Comparison of ENCODE assay signal across 8 cellular contexts in the genomic region with DNA sequence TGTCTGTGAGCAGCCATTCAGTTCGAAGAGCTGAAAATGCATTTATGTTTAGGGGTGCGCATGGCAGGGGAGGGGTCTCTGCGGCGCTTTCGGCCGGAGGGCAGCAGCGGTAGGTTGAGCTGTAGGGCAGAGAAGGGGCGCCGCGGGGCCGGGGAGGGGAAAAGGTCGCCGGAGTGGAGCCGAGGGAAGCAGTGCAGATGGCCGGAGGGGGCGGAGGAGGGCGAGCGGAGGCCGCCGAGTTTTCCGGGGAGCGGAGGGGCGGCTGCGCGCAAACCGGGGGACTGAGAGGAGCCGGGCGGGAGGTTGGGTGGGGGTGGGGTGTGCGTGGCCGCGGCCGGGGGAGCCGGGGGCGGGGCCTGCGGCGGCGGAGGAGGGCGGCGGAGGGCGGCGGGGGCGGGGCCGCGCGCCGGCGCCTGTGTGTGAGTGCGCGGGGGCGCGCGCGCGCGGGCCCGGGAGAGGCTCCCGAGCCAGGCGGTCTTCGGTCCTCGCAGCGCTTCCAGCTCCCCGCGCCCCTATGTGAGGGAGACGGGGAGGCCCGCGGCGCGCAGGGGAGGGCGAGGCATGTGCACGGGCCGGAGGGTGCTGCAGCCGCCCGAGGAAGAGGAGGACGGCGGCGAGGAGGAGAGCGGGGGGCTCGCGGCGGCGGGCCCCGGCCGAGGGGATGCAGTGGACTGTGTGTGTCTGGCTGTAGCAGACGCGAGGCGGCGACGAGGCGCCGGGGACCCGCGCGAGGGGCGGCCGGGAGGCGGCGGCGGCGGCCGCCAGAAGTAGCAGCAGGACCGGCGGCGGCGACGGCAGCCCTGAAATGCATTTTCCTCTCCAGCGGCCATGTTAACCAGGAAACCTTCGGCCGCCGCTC. TPM values are rescaled to one million over a fixed set of nuclear protein-coding genes. Genes with fewer than 3 reads are reported as not detected.
DNase-seq lines count a peak whose midpoint lies in the region; ATAC-seq and TF ChIP-seq lines count a peak whose summit lies in the region.

DYRK2 (plus strand) TSS at position 440 of the 859 bp plus-strand sequence; CDS start at position 829, 389 bp downstream.

- ATAC-seq in GM23338 (peak; percentile 35), T-cell (replicated peaks in 1 of 4) (peak; percentile 64 to 67 (median 66)), left ventricle myocardium superior (peak; percentile 72), psoas muscle (peak; percentile 62 to 75 (median 72))

- TF ChIP-seq CTCF in GM06990 (IDR thresholded peaks at IDR 0.05; ENCODE audit: insufficient read depth, low read length, poor library complexity, severe bottlenecking), result peak; percentile 21
- no peak for TF ChIP-seq CTCF in GM23338 (conservative IDR thresholded peaks at IDR 0.05; ENCODE audit: low read depth in 2 of 2)
- TF ChIP-seq CTCF in Loucy (conservative IDR thresholded peaks at IDR 0.05; ENCODE audit: low read length), result no peak
- TF ChIP-seq CTCF in psoas muscle (IDR thresholded peaks at IDR 0.05), result peak; percentile 16
- no peak for TF ChIP-seq CTCF in vagina (IDR thresholded peaks at IDR 0.05)

- intact Hi-C loops in left ventricle myocardium superior (cut with micrococcal nuclease) (no loop called here), psoas muscle (cut with DNase I) (loop anchor here (2.0 to 10.0 kb wide), 4 partner anchors 131 to 292 kb away; no protein-coding TSS in a partner anchor), vagina (cut with DNase I) (no loop called here)

- peaks cover 33% of the 10 kb centered on the region for H3K4me1 Mint-ChIP-seq in GM23338
- H3K4me1 Mint-ChIP-seq in T-cell, result peaks cover 35 to 47% (median 43%) of the 10 kb centered on the region in 3 donors

- H3K27ac ChIP-seq in GM23338 (ENCODE audit: low read depth), result peak within 1 kb of the TSS; percentile 83
- peak within 1 kb of the TSS; percentile 99 for H3K27ac ChIP-seq in psoas muscle
- peak within 1 kb of the TSS; percentile 96 for H3K27ac ChIP-seq in vagina

- peaks cover 28% of the 10 kb centered on the region for H3K36me3 Mint-ChIP-seq in GM23338 (ENCODE audit: low read depth)
- H3K36me3 Mint-ChIP-seq in T-cell, result peaks cover 21% of the 10 kb centered on the region

- peaks cover 43% of the 10 kb centered on the region for H3K79me2 ChIP-seq in GM23338 (replicated peaks; ENCODE audit: insufficient read depth)
- peaks cover 47% of the 10 kb centered on the region for H3K79me2 ChIP-seq in Loucy (ENCODE audit: insufficient read depth, low read length)

- H3K27me3 Mint-ChIP-seq in GM23338 (ENCODE audit: insufficient read depth, low read depth, poor library complexity), result peaks cover 15% of the 10 kb centered on the region
- no peaks in the 10 kb centered on the region for H3K27me3 Mint-ChIP-seq in T-cell

- H3K4me3 ChIP-seq in GM06990 (replicated peaks; ENCODE audit: low read depth, low read length), result peak within 1 kb of the TSS; percentile 88
- H3K4me3 ChIP-seq in GM23338, result peak within 1 kb of the TSS; percentile 97
- H3K4me3 ChIP-seq in Loucy (ENCODE audit: low read length, poor library complexity, severe bottlenecking), result peak within 1 kb of the TSS; percentile 84
- H3K4me3 ChIP-seq in psoas muscle, result peak within 1 kb of the TSS; percentile 96
- H3K4me3 ChIP-seq in vagina, result peak within 1 kb of the TSS; percentile 79 to 95

- H3F3A ChIP-seq in GM23338 (replicated peaks; ENCODE audit: low read depth) (no peaks in the 10 kb centered on the region), Loucy (ENCODE audit: low read depth) (0 out of 2 replicates have a peak, but pooled peaks cover 3% of the 10 kb centered on the region)

- peak within 1 kb of the TSS; percentile 81 for H3K27ac Mint-ChIP-seq in GM23338
- H3K27ac Mint-ChIP-seq in T-cell, result peak within 1 kb of the TSS; percentile 91 to 95

- POLR2A ChIA-PET in T-cell (lab: Charles Lee), result interaction anchor here (0.5 to 1.4 kb wide), 5 partner anchors 18 to 379 kb away, joined by 3 to 6 read pairs (median 4); partner anchors contain the start of gene CAND1 (in 1 of the 2)

- no peaks in the 10 kb centered on the region for H3K27me3 ChIP-seq in GM06990 (replicated peaks; ENCODE audit: control insufficient read depth, insufficient read depth, low read length)
- H3K27me3 ChIP-seq in GM23338 (ENCODE audit: insufficient read depth), result peaks cover 6% of the 10 kb centered on the region; the same call in 1 of the 2 replicates
- H3K27me3 ChIP-seq in Loucy (ENCODE audit: insufficient read depth, low read length, poor library complexity, severe bottlenecking), result no peaks in the 10 kb centered on the region
- H3K27me3 ChIP-seq in psoas muscle (ENCODE audit: insufficient read depth in 3 of 3, low read length in 2 of 3), result no peaks in the 10 kb centered on the region
- no peaks in the 10 kb centered on the region for H3K27me3 ChIP-seq in vagina

- H3K4me1 ChIP-seq in GM23338 (ENCODE audit: insufficient read depth) (peaks cover 34% of the 10 kb centered on the region), Loucy (ENCODE audit: insufficient read depth, low read length, poor library complexity, severe bottlenecking) (peaks cover 36% of the 10 kb centered on the region), psoas muscle (peaks cover 26% of the 10 kb centered on the region), vagina (peaks cover 41% of the 10 kb centered on the region)

- DNase-seq in GM06990 (ENCODE audit: extremely low read depth, insufficient read length) (peak; percentile 89), GM23338 (ENCODE audit: low spot score) (peak; percentile 77), T-cell (peak; percentile 57 to 82 (median 74)), amniotic stem cell (lab: John Stamatoyannopoulos, UW) (peak; percentile 72), left ventricle myocardium superior (peak; percentile 93), psoas muscle (peak; percentile 86 to 90), vagina (ENCODE audit: extremely low spot score in 2 of 2) (no peak)

- CTCF ChIA-PET in T-cell (lab: Charles Lee), result interaction anchor here (0.6 to 1.5 kb wide), 5 partner anchors 15 to 294 kb away, joined by 3 to 11 read pairs (median 3); no protein-coding TSS in a partner anchor

- TF ChIP-seq POLR2A in vagina (IDR thresholded peaks at IDR 0.05), result peak in 1 of 2 donors; percentile 88

- H3K4me2 ChIP-seq in GM23338, result peak within 1 kb of the TSS; percentile 96
- peak within 1 kb of the TSS; percentile 97 for H3K4me2 ChIP-seq in Loucy (ENCODE audit: low read depth, low read length, poor library complexity, severe bottlenecking)

- H2AFZ ChIP-seq in GM23338 (peak within 1 kb of the TSS; percentile 99), Loucy (ENCODE audit: low read length) (peak within 1 kb of the TSS; percentile 99)

- peak within 1 kb of the TSS; percentile 90 for H3K9ac ChIP-seq in Loucy (ENCODE audit: low read depth, low read length, poor library complexity, severe bottlenecking)

- H3K9me2 ChIP-seq in GM23338 (ENCODE audit: insufficient read depth), result no peaks in the 10 kb centered on the region
- H3K9me2 ChIP-seq in Loucy (replicated peaks; ENCODE audit: low read depth, low read length), result no peaks in the 10 kb centered on the region

- H3K4me3 Mint-ChIP-seq in GM23338 (peak within 1 kb of the TSS; percentile 93), T-cell (peak within 1 kb of the TSS; percentile 94 to 99 (median 94))

- H4K20me1 ChIP-seq in GM23338 (replicated peaks; ENCODE audit: insufficient read depth) (peaks cover 32% of the 10 kb centered on the region), Loucy (ENCODE audit: insufficient read depth, low read length, poor library complexity, severe bottlenecking) (peaks cover 31% of the 10 kb centered on the region)

- H3K9me3 Mint-ChIP-seq in GM23338 (peaks cover 5% of the 10 kb centered on the region; the same call in 2 of the 3 replicates), T-cell (no peaks in the 10 kb centered on the region)

- H3K9me3 ChIP-seq in Loucy (ENCODE audit: insufficient read depth, low read depth, low read length), result no peaks in the 10 kb centered on the region
- no peaks in the 10 kb centered on the region for H3K9me3 ChIP-seq in psoas muscle
- H3K9me3 ChIP-seq in vagina, result no peaks in the 10 kb centered on the region

- 0 to 1% (median 1%) methylated on average over 39 to 99 of the region's 109 CpGs for WGBS in psoas muscle, 3 donors

- H3K36me3 ChIP-seq in GM06990 (ENCODE audit: control insufficient read depth, insufficient read depth, low read length), result no peaks in the 10 kb centered on the region
- no peaks in the 10 kb centered on the region; the same call in none of the 2 replicates for H3K36me3 ChIP-seq in GM23338 (ENCODE audit: insufficient read depth)
- H3K36me3 ChIP-seq in Loucy (ENCODE audit: insufficient read depth, low read length), result no peaks in the 10 kb centered on the region
- no peaks in the 10 kb centered on the region for H3K36me3 ChIP-seq in psoas muscle (ENCODE audit: insufficient read depth in 1 of 2, low read depth in 1 of 2)
- H3K36me3 ChIP-seq in vagina, result no peaks in the 10 kb centered on the region

TF ChIP-seq in GM23338, 12 proteins besides CTCF, POLR2A, EP300 and RAD21:
- TF ChIP-seq CREB1 (CRISPR knock-in tag; IDR thresholded peaks at IDR 0.05; ENCODE audit: low read depth) (no peak), POLR2AphosphoS5 (IDR thresholded peaks at IDR 0.05; ENCODE audit: low read depth) (peak; percentile 88)

RNA-seq across cellular contexts. Expression of gene DYRK2, which starts in this region (rescaled TPM):
- 30.4 and 34.1 TPM in 2 replicates for total RNA-seq in GM23338 (2014; rRNA removed; shearing (Covaris generic))
- polyA plus RNA-seq in GM23338 (2016; fragmentation: Nextera tagmentation; extraction: Ambion mirVana) (6.9 and 7.1 TPM in 2 replicates), psoas muscle (10 to 100 TPM in 1 of 3 donors, 1 to 10 TPM in 2; 2.8 to 10.2 (median 4.6) TPM)
- total RNA-seq in T-cell (100 to 1,000 TPM; 104 to 138 (median 120) TPM), left ventricle myocardium superior (41.5 TPM), psoas muscle (10 to 100 TPM; 11.0 to 46.4 (median 21.5) TPM), vagina (16.2 TPM)

Comparison
In these comparisons a context has a peak if more than half of its experiments do, and no peak if none do; other contexts are left out.
1. DNase-seq: peak in GM06990 (single experiment), GM23338 (single experiment), T-cell (34 of 34), amniotic stem cell (single experiment), left ventricle myocardium superior (single experiment) and psoas muscle (2 of 2); none in vagina (0 of 2).
2. CTCF ChIP-seq: peak in GM06990 (single experiment) and psoas muscle (single experiment); none in GM23338 (0 of 2), Loucy (single experiment) and vagina (0 of 3).
3. intact Hi-C loops: an anchor here in psoas muscle (2.0 to 10.0 kb wide); none called in left ventricle myocardium superior and vagina.
4. Peak in every context shown above with its lines, with median percentiles within 50 percentile points of each other: H3K4me3 ChIP-seq, ATAC-seq and H3K27ac ChIP-seq.